8 cellular contexts compared by ENCODE assay signal in the genomic region with DNA sequence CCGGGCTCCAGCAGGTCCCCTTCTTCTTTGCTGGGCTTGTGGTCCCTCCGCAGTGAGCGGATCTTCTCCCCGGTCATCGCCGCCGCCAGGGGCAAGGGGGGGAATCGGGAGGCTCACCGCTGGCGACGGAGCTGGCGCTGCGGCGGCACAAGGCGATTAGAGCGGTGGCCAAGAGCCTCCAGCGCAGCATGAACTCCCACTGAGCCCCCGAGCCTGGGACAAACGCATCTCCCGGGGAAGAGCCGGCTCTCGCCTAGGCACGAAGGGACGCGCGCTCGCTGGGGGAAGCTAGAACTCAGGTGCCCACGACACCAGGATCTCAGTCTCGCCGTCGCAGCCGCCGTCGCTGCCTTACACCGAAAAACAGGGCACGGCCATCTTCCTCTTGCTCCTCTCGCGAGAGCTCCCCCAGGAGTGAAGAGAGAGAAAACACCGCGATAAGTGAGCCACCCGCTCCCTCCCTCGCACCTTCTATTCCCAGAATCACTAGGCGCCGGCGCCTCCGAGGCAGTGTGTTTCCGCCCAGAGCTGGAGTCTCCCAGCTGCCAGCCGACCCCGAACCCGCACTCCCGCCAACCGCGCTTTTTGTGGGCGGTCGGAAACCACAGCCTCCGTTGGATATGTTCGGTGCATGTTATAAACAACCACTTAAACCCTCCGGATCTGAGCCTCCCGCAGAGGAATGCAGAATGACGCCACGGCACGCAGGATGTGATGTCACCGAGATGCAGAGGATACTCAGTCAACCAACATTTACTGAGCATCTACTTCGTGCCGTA. TPM values are rescaled to one million over a fixed set of nuclear protein-coding genes. Genes with fewer than 3 reads are reported as not detected.
DNase-seq lines count a peak whose midpoint lies in the region; ATAC-seq and TF ChIP-seq lines count a peak whose summit lies in the region.

A gene with protein sequence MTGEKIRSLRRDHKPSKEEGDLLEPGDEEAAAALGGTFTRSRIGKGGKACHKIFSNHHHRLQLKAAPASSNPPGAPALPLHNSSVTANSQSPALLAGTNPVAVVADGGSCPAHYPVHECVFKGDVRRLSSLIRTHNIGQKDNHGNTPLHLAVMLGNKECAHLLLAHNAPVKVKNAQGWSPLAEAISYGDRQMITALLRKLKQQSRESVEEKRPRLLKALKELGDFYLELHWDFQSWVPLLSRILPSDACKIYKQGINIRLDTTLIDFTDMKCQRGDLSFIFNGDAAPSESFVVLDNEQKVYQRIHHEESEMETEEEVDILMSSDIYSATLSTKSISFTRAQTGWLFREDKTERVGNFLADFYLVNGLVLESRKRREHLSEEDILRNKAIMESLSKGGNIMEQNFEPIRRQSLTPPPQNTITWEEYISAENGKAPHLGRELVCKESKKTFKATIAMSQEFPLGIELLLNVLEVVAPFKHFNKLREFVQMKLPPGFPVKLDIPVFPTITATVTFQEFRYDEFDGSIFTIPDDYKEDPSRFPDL (minus strand): TSS at position 391 of the 779 bp plus-strand sequence. CDS start 314 bp downstream, at position 77.

- H3K27ac ChIP-seq in hepatocyte = peak within 1 kb of the TSS; percentile 96

- TF ChIP-seq CTCF in astrocyte of the cerebellum (IDR thresholded peaks at IDR 0.05; ENCODE audit: low read depth, low read length, missing control alignments) (peak; percentile 11), hepatocyte (IDR thresholded peaks at IDR 0.05; ENCODE audit: poor library complexity) (no peak)

- peak within 1 kb of the TSS; percentile 92 for H2AFZ ChIP-seq in hepatocyte

- no peaks in the 10 kb centered on the region for H3K9me2 ChIP-seq in hepatocyte (replicated peaks; ENCODE audit: insufficient read depth)

- DNase-seq in NCI-H2029 (lab: John Stamatoyannopoulos, UW) (peak; percentile 98), T-helper 22 cell (ENCODE audit: low read depth) (peak; percentile 84), astrocyte of the cerebellum (ENCODE audit: low read depth) (peak; percentile 95), hepatocyte (ENCODE audit: low spot score) (peak; percentile 98), renal cortical epithelial cell (ENCODE audit: low read depth) (peak; percentile 91), cortex of kidney (lab: John Stamatoyannopoulos, UW) (no peak)

- peak within 1 kb of the TSS; percentile 80 for H3K4me2 ChIP-seq in hepatocyte

- peaks cover 12% of the 10 kb centered on the region for H3K4me1 ChIP-seq in hepatocyte (ENCODE audit: insufficient read depth)

- 1% methylated on average over 61 of the region's 65 CpGs for WGBS in hepatocyte (ENCODE audit: low lambda C conversion rate, missing lambda C conversion rate)

- peak; percentile 96 for TF ChIP-seq POLR2A in GM18505 (IDR thresholded peaks at IDR 0.05; ENCODE audit: borderline replicate concordance, extremely low read depth, insufficient read depth, insufficient read length)

- peaks cover 46% of the 10 kb centered on the region for H3K79me2 ChIP-seq in hepatocyte

- H3K4me3 ChIP-seq in astrocyte of the cerebellum (ENCODE audit: low read depth, low read length) = peak within 1 kb of the TSS; percentile 62
- peak within 1 kb of the TSS; percentile 66 for H3K4me3 ChIP-seq in hepatocyte

- H4K20me1 ChIP-seq in hepatocyte (ENCODE audit: insufficient read depth, poor library complexity, severe bottlenecking) = peaks cover 21% of the 10 kb centered on the region

- H3K9me3 ChIP-seq in hepatocyte (ENCODE audit: low read depth) = no peaks in the 10 kb centered on the region

- H3K36me3 ChIP-seq in hepatocyte (replicated peaks; ENCODE audit: insufficient read depth, low read depth) = no peaks in the 10 kb centered on the region

- in situ Hi-C loops in astrocyte of the cerebellum (cut with HindIII; ENCODE audit: low sequenced_read_pairs) = no loop called here

- H3K27me3 ChIP-seq in hepatocyte = no peaks in the 10 kb centered on the region

- ATAC-seq in GM18505 (IDR thresholded peaks at IDR 0.05; ENCODE audit: unreplicated experiment) = peak; percentile 86
- peak; percentile 88 for ATAC-seq in HG02973 (IDR thresholded peaks at IDR 0.05; ENCODE audit: unreplicated experiment)

RNA-seq across cellular contexts. Expression of the gene that starts here (rescaled TPM):
- total RNA-seq in hepatocyte (25.1 and 26.5 TPM in 2 replicates), renal cortical epithelial cell (34.2 and 34.7 TPM in 2 replicates)
- 13.7 and 14.9 TPM in 2 replicates for polyA plus RNA-seq in hepatocyte
